Comparison of ENCODE assay signal across 1 cellular context in the genomic region with DNA sequence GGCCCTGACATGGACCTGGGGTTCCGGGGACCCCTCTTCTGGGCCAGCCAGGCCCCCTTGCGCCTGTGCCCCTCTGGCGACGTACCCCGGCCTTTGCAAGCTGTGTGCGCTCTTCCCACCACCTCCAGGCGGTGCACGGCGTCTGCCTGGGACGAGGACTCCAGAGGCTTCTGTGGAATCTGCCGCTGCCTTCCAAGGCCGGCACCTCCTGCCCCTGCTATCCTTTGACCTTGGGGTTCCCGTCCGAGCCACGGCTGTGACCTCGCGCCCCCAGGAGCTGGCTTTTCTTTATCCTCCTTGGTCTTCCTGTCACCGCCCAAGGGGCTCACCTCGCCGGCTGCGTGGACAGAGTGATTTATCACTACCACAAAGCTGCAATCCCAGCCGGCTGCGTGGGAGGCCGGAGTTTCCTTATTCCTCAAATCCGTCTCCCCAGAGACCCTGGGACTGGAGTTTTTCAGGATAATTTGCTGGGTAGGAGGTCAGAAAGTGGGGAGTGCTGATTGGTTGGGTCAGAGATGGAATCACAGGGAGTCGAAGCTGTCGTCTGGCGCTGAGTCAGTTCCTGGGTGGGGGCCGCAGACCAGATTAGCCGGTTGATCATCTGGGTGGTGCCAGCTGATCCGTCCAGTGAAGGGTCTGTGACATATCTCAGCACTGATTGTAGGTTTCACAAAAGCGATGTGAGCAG.
TF ChIP-seq lines count a peak whose summit lies in the region.

No MANE protein-coding gene starts in this region.

TF ChIP-seq in K562, 482 proteins besides CTCF, POLR2A, EP300 and RAD21 (continued from another document and continues in another):
- TF ChIP-seq ZNF318 (IDR thresholded peaks at IDR 0.05; ENCODE audit: borderline replicate concordance in 1 of 2, low read depth in 1 of 2) (peak in 1 of 2 experiments; percentile 64; a peak in 2 of 4 replicates), OTX1 (CRISPR knock-in tag; IDR thresholded peaks at IDR 0.05) (no peak), NFRKB (IDR thresholded peaks at IDR 0.05; ENCODE audit: low read depth) (no peak), CBFA2T3 (IDR thresholded peaks at IDR 0.05) (peak; percentile 47; the same call in 1 of the 2 replicates), NR2C2 (CRISPR knock-in tag; IDR thresholded peaks at IDR 0.05) (no peak), NR2C2 (tag; IDR thresholded peaks at IDR 0.05) (peak; percentile 71; the same call in 1 of the 2 replicates), PHB2 (IDR thresholded peaks at IDR 0.05; ENCODE audit: low read depth) (no peak), CEBPG (CRISPR knock-in tag; IDR thresholded peaks at IDR 0.05) (no peak), CEBPG (tag; conservative IDR thresholded peaks at IDR 0.05 in 1 of 2, IDR thresholded peaks at IDR 0.05 in 1 of 2) (no peak), ZNF311 (CRISPR knock-in tag; IDR thresholded peaks at IDR 0.05) (no peak), ARID4B (CRISPR knock-in tag; IDR thresholded peaks at IDR 0.05) (no peak), XRCC3 (IDR thresholded peaks at IDR 0.05) (no peak), MEF2A (IDR thresholded peaks at IDR 0.05; ENCODE audit: control insufficient read depth, low read depth, low read length) (no peak), PHF20 (IDR thresholded peaks at IDR 0.05; ENCODE audit: partially characterized antibody) (no peak), ZNF232 (CRISPR knock-in tag; IDR thresholded peaks at IDR 0.05) (no peak), MYNN (IDR thresholded peaks at IDR 0.05) (no peak), MYNN (CRISPR knock-in tag; IDR thresholded peaks at IDR 0.05) (no peak), DACH1 (IDR thresholded peaks at IDR 0.05; ENCODE audit: partially characterized antibody) (peak; percentile 36), SMARCA4 (IDR thresholded peaks at IDR 0.05) (peak; percentile 30; the same call in 1 of the 2 replicates), C11orf30 (IDR thresholded peaks at IDR 0.05; ENCODE audit: low read depth) (no peak), ETV1 (tag; conservative IDR thresholded peaks at IDR 0.05; ENCODE audit: low read depth) (0 out of 2 replicates have a peak, but pooled peaks have one; percentile 36), NR2C1 (IDR thresholded peaks at IDR 0.05) (no peak), NR2C1 (tag; IDR thresholded peaks at IDR 0.05) (peak; percentile 53), NFE2 (IDR thresholded peaks at IDR 0.05; ENCODE audit: low read depth) (peak; percentile 25; the same call in 1 of the 2 replicates), XRCC4 (IDR thresholded peaks at IDR 0.05; ENCODE audit: extremely low read depth, insufficient read depth, insufficient read length) (no peak), RERE (CRISPR knock-in tag; IDR thresholded peaks at IDR 0.05; ENCODE audit: borderline replicate concordance) (no peak), GATAD2B (IDR thresholded peaks at IDR 0.05; ENCODE audit: borderline replicate concordance) (no peak), STAT6 (CRISPR knock-in tag; IDR thresholded peaks at IDR 0.05) (no peak)
- TF ChIP-seq, protein P1, sequence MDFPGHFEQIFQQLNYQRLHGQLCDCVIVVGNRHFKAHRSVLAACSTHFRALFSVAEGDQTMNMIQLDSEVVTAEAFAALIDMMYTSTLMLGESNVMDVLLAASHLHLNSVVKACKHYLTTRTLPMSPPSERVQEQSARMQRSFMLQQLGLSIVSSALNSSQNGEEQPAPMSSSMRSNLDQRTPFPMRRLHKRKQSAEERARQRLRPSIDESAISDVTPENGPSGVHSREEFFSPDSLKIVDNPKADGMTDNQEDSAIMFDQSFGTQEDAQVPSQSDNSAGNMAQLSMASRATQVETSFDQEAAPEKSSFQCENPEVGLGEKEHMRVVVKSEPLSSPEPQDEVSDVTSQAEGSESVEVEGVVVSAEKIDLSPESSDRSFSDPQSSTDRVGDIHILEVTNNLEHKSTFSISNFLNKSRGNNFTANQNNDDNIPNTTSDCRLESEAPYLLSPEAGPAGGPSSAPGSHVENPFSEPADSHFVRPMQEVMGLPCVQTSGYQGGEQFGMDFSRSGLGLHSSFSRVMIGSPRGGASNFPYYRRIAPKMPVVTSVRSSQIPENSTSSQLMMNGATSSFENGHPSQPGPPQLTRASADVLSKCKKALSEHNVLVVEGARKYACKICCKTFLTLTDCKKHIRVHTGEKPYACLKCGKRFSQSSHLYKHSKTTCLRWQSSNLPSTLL (IDR thresholded peaks at IDR 0.05): no peak
